ENCODE assay signal across 22 cellular contexts in genomic region chr12:57586832-57587429, GRCh38. TPM values are rescaled to one million over a fixed set of nuclear protein-coding genes. Genes with fewer than 3 reads are reported as not detected.
DNase-seq lines count a peak whose midpoint lies in the region; ATAC-seq, FAIRE-seq and TF ChIP-seq lines count a peak whose summit lies in the region.
"Had no signal": no experiment of that assay in that cellular context is flagged by ENCODE, and none has a peak within 500 bp of the region (broad histone marks: within the 10 kb centered on the region; RNA-seq: fewer than 3 reads in every experiment).

No MANE protein-coding gene starts in this region.

- H3K79me2 ChIP-seq in HepG2 (ENCODE audit: insufficient read depth, low read length) = peaks cover 5% of the 10 kb centered on the region

- TF ChIP-seq EP300 in HepG2 (IDR thresholded peaks at IDR 0.05; ENCODE audit: low read depth in 2 of 2, low read length in 2 of 2) (no peak), HepG2 (CRISPR knock-in tag; IDR thresholded peaks at IDR 0.05; ENCODE audit: borderline replicate concordance) (no peak)

- no peak overlapping the region for H3K4me2 ChIP-seq in HepG2 (ENCODE audit: low read depth, low read length)
- H3K4me2 ChIP-seq: BLaER1 had no signal

- 59% methylated on average over 3 of the region's 3 CpGs for WGBS in liver
- 93% methylated on average over 3 of the region's 3 CpGs for WGBS in HepG2 (ENCODE audit: low lambda C conversion rate)

- in situ Hi-C loops in HepG2 (cut with HindIII; ENCODE audit: extremely low pct_ligation_motif_present, low pct_unique_long_range_greater_than_20kb) = no loop called here

- no peak overlapping the region for H2AFZ ChIP-seq in HepG2 (ENCODE audit: low read length)
- H2AFZ ChIP-seq: GM23248 had no signal

- TF ChIP-seq CTCF in liver (IDR thresholded peaks at IDR 0.05; ENCODE audit: low read depth, low read length, missing input control) (no peak), HepG2 (CRISPR knock-in tag; IDR thresholded peaks at IDR 0.05) (no peak)

- no peak for FAIRE-seq in HepG2 (lab: Jason Lieb, UNC)
- FAIRE-seq: A204.1, G401.6, GM12892, H1 had no signal

- TF ChIP-seq RAD21 in liver (IDR thresholded peaks at IDR 0.05) (peak; percentile 15 to 44), HepG2 (CRISPR knock-in tag; IDR thresholded peaks at IDR 0.05) (no peak)

- CTCF ChIA-PET in HepG2 (lab: Yijun Ruan, JAX; ENCODE audit: low intra/inter-chr PET ratio, low total read pairs) = no interaction called here

- no peak for DNase-seq in HepG2 (ENCODE audit: low spot score)
- DNase-seq in left lobe of liver (ENCODE audit: low spot score) = no peak
- no peak for DNase-seq in T1000 (lab: John Stamatoyannopoulos, UW)
- DNase-seq: Caco-2; CD4-positive, CD25-positive, alpha-beta regulatory T cell; CD8-positive, alpha-beta T cell; DMS153; DND-41; GM23248; H7; HFFc6 had no signal

- POLR2A ChIA-PET in HepG2 (lab: Yijun Ruan, JAX) = no interaction called here

- TF ChIP-seq POLR2A in HepG2 (IDR thresholded peaks at IDR 0.05; ENCODE audit: insufficient read depth in 1 of 2, low read depth in 2 of 2, low read length in 2 of 2) = no peak

- ATAC-seq in HepG2 = no peak
- ATAC-seq in left lobe of liver = peak; percentile 63
- no peak for ATAC-seq in GM21447 (IDR thresholded peaks at IDR 0.05; ENCODE audit: unreplicated experiment)
- ATAC-seq: CD8-positive, alpha-beta T cell; HCT116 had no signal

- BruUV-seq in HepG2 (replicated peaks; lab: Mats Ljungman, UMichigan) = no TSS peak

- peaks cover 4 to 29% (median 18%) of the 10 kb centered on the region in 4 donors for H3K4me1 ChIP-seq in liver (ENCODE audit: control insufficient read depth in 4 of 4, insufficient read depth in 4 of 4, low read length in 3 of 4)
- H3K4me1 ChIP-seq in HepG2 (ENCODE audit: insufficient read depth, low read length) = peaks cover 16% of the 10 kb centered on the region

- H3K4me3 ChIP-seq in liver (ENCODE audit: low read depth in 1 of 3, low read length in 3 of 3) (no peak overlapping the region), HepG2 (replicated peaks in 1 of 3; ENCODE audit: insufficient read depth in 1 of 3, low read depth in 2 of 3, low read length in 3 of 3) (no peak overlapping the region)
- H3K4me3 ChIP-seq: BLaER1, GM23248 had no signal

- H3K36me3 ChIP-seq in liver (ENCODE audit: control insufficient read depth in 4 of 4, insufficient read depth in 3 of 4, low read depth in 1 of 4, low read length in 3 of 4) (no peaks in the 10 kb centered on the region), HepG2 (replicated peaks in 1 of 2; ENCODE audit: control insufficient read depth in 1 of 2, insufficient read depth in 2 of 2, low read length in 2 of 2) (peaks cover 3 to 15% of the 10 kb centered on the region in 2 experiments; a peak in 4 of 5 replicates)
- H3K36me3 ChIP-seq: BLaER1 had no signal

- H3K27ac ChIP-seq in liver (ENCODE audit: low read depth in 1 of 2, low read length in 2 of 2) = no peak overlapping the region
- H3K27ac ChIP-seq in HepG2 (ENCODE audit: extremely low read length, insufficient read depth, low read length) = no peak overlapping the region
- H3K27ac ChIP-seq: 22Rv1, BLaER1, C4-2B, GM23248 had no signal

- H3K9ac ChIP-seq in liver (ENCODE audit: low read depth in 1 of 2, low read length in 2 of 2) (no peak overlapping the region), HepG2 (ENCODE audit: insufficient read depth, low read depth, low read length) (no peak overlapping the region)
- H3K9ac ChIP-seq: BLaER1, GM23248 had no signal

- no peaks in the 10 kb centered on the region for H3K9me3 ChIP-seq in liver (ENCODE audit: control insufficient read depth in 4 of 4, low read length in 3 of 4)
- H3K9me3 ChIP-seq in HepG2 (ENCODE audit: low read length) = no peaks in the 10 kb centered on the region
- H3K9me3 ChIP-seq: BLaER1, Caco-2 had no signal

- intact Hi-C loops in HepG2 (cut with micrococcal nuclease; ENCODE audit: unreplicated experiment) = no loop called here

- H3K27me3 ChIP-seq in liver (ENCODE audit: control insufficient read depth in 4 of 4, insufficient read depth in 4 of 4, low read length in 3 of 4) (no peaks in the 10 kb centered on the region), HepG2 (ENCODE audit: control insufficient read depth in 1 of 2, insufficient read depth in 2 of 2, low read length in 2 of 2) (no peaks in the 10 kb centered on the region; a peak in 1 of 5 replicates)

- no peaks in the 10 kb centered on the region for H4K20me1 ChIP-seq in HepG2 (ENCODE audit: insufficient read depth, low read length)
- H4K20me1 ChIP-seq: BLaER1 had no signal

RNA-seq across cellular contexts. Expression of gene PIP4K2C, which starts 4.1 kb away (rescaled TPM):
- 10 to 100 TPM in 1 of 2 donors, 1 to 10 TPM in 1; 6.5 to 11.9 TPM for total RNA-seq in liver
- 10 to 100 TPM in 1 of 2 donors, 1 to 10 TPM in 1; 7.1 to 11.7 TPM for polyA plus RNA-seq in liver
- total RNA-seq in HepG2 (2016; rRNA removed; fragmentation: Illumina TruSeq; extraction: Trizol) = 23.6 and 26.4 TPM in 2 replicates
- total RNA-seq in HepG2 (2016; cell fraction: cytosol; rRNA removed; fragmentation: Illumina TruSeq; extraction: Trizol; ENCODE audit: low read depth) = 2.6 and 2.8 TPM in 2 replicates
- total RNA-seq in HepG2 (2016; cell fraction: insoluble cytoplasmic fraction; rRNA removed; fragmentation: Illumina TruSeq; extraction: Trizol) = 19.8 and 28.3 TPM in 2 replicates
- 9.9 and 10.2 TPM in 2 replicates for total RNA-seq in HepG2 (2016; cell fraction: membrane; rRNA removed; fragmentation: Illumina TruSeq; extraction: Trizol)
- total RNA-seq in HepG2 (2016; cell fraction: nucleus; rRNA removed; fragmentation: Illumina TruSeq; extraction: Trizol) = 23.9 TPM in 2 replicates
- 21.7 and 23.3 TPM in 2 replicates for polyA plus RNA-seq in HepG2 (2011; rRNA removed)
- polyA plus RNA-seq in HepG2 (2011; cell fraction: cytosol; rRNA removed) = 13.2 and 18.6 TPM in 2 replicates
- 26.0 and 28.4 TPM in 2 replicates for polyA plus RNA-seq in HepG2 (2011; cell fraction: nucleus; rRNA removed)
- polyA plus RNA-seq in HepG2 (2012) = 14.2 and 18.4 TPM in 2 replicates
- 2.2 and 2.3 TPM in 2 replicates for polyA plus RNA-seq in HepG2 (2016; cell fraction: cytosol; fragmentation: Illumina TruSeq; extraction: Trizol; ENCODE audit: low read depth)
- 16.8 and 23.7 TPM in 2 replicates for polyA plus RNA-seq in HepG2 (2016; cell fraction: insoluble cytoplasmic fraction; fragmentation: Illumina TruSeq; extraction: Trizol; ENCODE audit: low read depth)
- 6.3 and 6.4 TPM in 2 replicates for polyA plus RNA-seq in HepG2 (2016; cell fraction: membrane; fragmentation: Illumina TruSeq; extraction: Trizol; ENCODE audit: low read depth)
- 34.3 and 34.5 TPM in 2 replicates for polyA plus RNA-seq in HepG2 (2016; cell fraction: nucleus; fragmentation: Illumina TruSeq; extraction: Trizol; ENCODE audit: insufficient read depth, low read depth)
- 20.4 and 21.5 TPM in 2 replicates for polyA minus RNA-seq in HepG2 (2011; rRNA and poly(A)+ RNA removed; ENCODE audit: low replicate concordance)
- polyA minus RNA-seq in HepG2 (2011; cell fraction: cytosol; rRNA and poly(A)+ RNA removed) = 12.7 and 13.5 TPM in 2 replicates
- polyA minus RNA-seq in HepG2 (2011; cell fraction: nucleus; rRNA and poly(A)+ RNA removed) = 8.1 and 11.4 TPM in 2 replicates
- total RNA-seq in left lobe of liver = 11.8 TPM

RNA-seq across cellular contexts. Expression of gene DTX3, which starts 17.7 kb away (rescaled TPM):
- total RNA-seq in liver (1 to 10 TPM; 1.1 to 3.2 TPM), HepG2 (2016; rRNA removed; fragmentation: Illumina TruSeq; extraction: Trizol) (5.4 and 9.0 TPM in 2 replicates), left lobe of liver (2.2 TPM)
- polyA plus RNA-seq in liver (1 to 10 TPM; 1.1 to 1.7 TPM), HepG2 (2011; rRNA removed) (27.2 and 28.7 TPM in 2 replicates)
- 4.1 and 4.8 TPM in 2 replicates for total RNA-seq in HepG2 (2016; cell fraction: cytosol; rRNA removed; fragmentation: Illumina TruSeq; extraction: Trizol; ENCODE audit: low read depth)
- 4.3 and 9.2 TPM in 2 replicates for total RNA-seq in HepG2 (2016; cell fraction: insoluble cytoplasmic fraction; rRNA removed; fragmentation: Illumina TruSeq; extraction: Trizol)
- total RNA-seq in HepG2 (2016; cell fraction: membrane; rRNA removed; fragmentation: Illumina TruSeq; extraction: Trizol) = 8.4 and 9.4 TPM in 2 replicates
- 9.5 and 11.0 TPM in 2 replicates for total RNA-seq in HepG2 (2016; cell fraction: nucleus; rRNA removed; fragmentation: Illumina TruSeq; extraction: Trizol)
- 13.0 and 16.9 TPM in 2 replicates for polyA plus RNA-seq in HepG2 (2011; cell fraction: cytosol; rRNA removed)
- 170 and 204 TPM in 2 replicates for polyA plus RNA-seq in HepG2 (2011; cell fraction: nucleus; rRNA removed)
- polyA plus RNA-seq in HepG2 (2012) = 11.6 and 13.9 TPM in 2 replicates
- 4.0 and 4.6 TPM in 2 replicates for polyA plus RNA-seq in HepG2 (2016; cell fraction: cytosol; fragmentation: Illumina TruSeq; extraction: Trizol; ENCODE audit: low read depth)
- polyA plus RNA-seq in HepG2 (2016; cell fraction: insoluble cytoplasmic fraction; fragmentation: Illumina TruSeq; extraction: Trizol; ENCODE audit: low read depth) = 6.2 and 8.3 TPM in 2 replicates
- polyA plus RNA-seq in HepG2 (2016; cell fraction: membrane; fragmentation: Illumina TruSeq; extraction: Trizol; ENCODE audit: low read depth) = 9.6 and 10.1 TPM in 2 replicates
- 29.4 and 32.9 TPM in 2 replicates for polyA plus RNA-seq in HepG2 (2016; cell fraction: nucleus; fragmentation: Illumina TruSeq; extraction: Trizol; ENCODE audit: insufficient read depth, low read depth)
- 16.3 TPM in 1 of 2 replicates, not detected in the other for polyA minus RNA-seq in HepG2 (2011; rRNA and poly(A)+ RNA removed; ENCODE audit: low replicate concordance)
- 4.4 and 6.0 TPM in 2 replicates for polyA minus RNA-seq in HepG2 (2011; cell fraction: cytosol; rRNA and poly(A)+ RNA removed)
- polyA minus RNA-seq in HepG2 (2011; cell fraction: nucleus; rRNA and poly(A)+ RNA removed) = 14.5 and 15.1 TPM in 2 replicates

RNA-seq across cellular contexts. Expression of gene ARHGEF25, which starts 24.3 kb away (rescaled TPM):
- total RNA-seq in liver (1 to 10 TPM; 2.0 to 2.3 TPM), HepG2 (2016; rRNA removed; fragmentation: Illumina TruSeq; extraction: Trizol) (10.1 and 11.5 TPM in 2 replicates), left lobe of liver (1.5 TPM)
- polyA plus RNA-seq in liver (1 to 10 TPM in 1 of 2 donors, under 1 TPM in 1; 0.57 to 1.8 TPM), HepG2 (2011; rRNA removed) (12.5 and 15.3 TPM in 2 replicates)
- 8.4 and 8.9 TPM in 2 replicates for total RNA-seq in HepG2 (2016; cell fraction: cytosol; rRNA removed; fragmentation: Illumina TruSeq; extraction: Trizol; ENCODE audit: low read depth)
- 8.3 and 14.8 TPM in 2 replicates for total RNA-seq in HepG2 (2016; cell fraction: insoluble cytoplasmic fraction; rRNA removed; fragmentation: Illumina TruSeq; extraction: Trizol)
- 16.1 and 18.0 TPM in 2 replicates for total RNA-seq in HepG2 (2016; cell fraction: membrane; rRNA removed; fragmentation: Illumina TruSeq; extraction: Trizol)
- total RNA-seq in HepG2 (2016; cell fraction: nucleus; rRNA removed; fragmentation: Illumina TruSeq; extraction: Trizol) = 9.2 and 9.6 TPM in 2 replicates
- polyA plus RNA-seq in HepG2 (2011; cell fraction: cytosol; rRNA removed) = 8.5 and 8.9 TPM in 2 replicates
- 77.8 and 83.0 TPM in 2 replicates for polyA plus RNA-seq in HepG2 (2011; cell fraction: nucleus; rRNA removed)
- polyA plus RNA-seq in HepG2 (2012) = 15.4 and 15.7 TPM in 2 replicates
- polyA plus RNA-seq in HepG2 (2016; cell fraction: cytosol; fragmentation: Illumina TruSeq; extraction: Trizol; ENCODE audit: low read depth) = 6.4 and 8.2 TPM in 2 replicates
- polyA plus RNA-seq in HepG2 (2016; cell fraction: insoluble cytoplasmic fraction; fragmentation: Illumina TruSeq; extraction: Trizol; ENCODE audit: low read depth) = 8.6 and 9.4 TPM in 2 replicates
- polyA plus RNA-seq in HepG2 (2016; cell fraction: membrane; fragmentation: Illumina TruSeq; extraction: Trizol; ENCODE audit: low read depth) = 11.4 and 11.5 TPM in 2 replicates
- polyA plus RNA-seq in HepG2 (2016; cell fraction: nucleus; fragmentation: Illumina TruSeq; extraction: Trizol; ENCODE audit: insufficient read depth, low read depth) = 21.2 and 28.6 TPM in 2 replicates
- 6.2 TPM in 1 of 2 replicates, not detected in the other for polyA minus RNA-seq in HepG2 (2011; rRNA and poly(A)+ RNA removed; ENCODE audit: low replicate concordance)
- 2.9 and 3.3 TPM in 2 replicates for polyA minus RNA-seq in HepG2 (2011; cell fraction: cytosol; rRNA and poly(A)+ RNA removed)
- 11.8 and 12.6 TPM in 2 replicates for polyA minus RNA-seq in HepG2 (2011; cell fraction: nucleus; rRNA and poly(A)+ RNA removed)
- total RNA-seq: B cell had no signal
- polyA plus RNA-seq: CD4-positive, CD25-positive, alpha-beta regulatory T cell had no signal

RNA-seq across cellular contexts. Expression of gene KIF5A, which starts 37.1 kb away (rescaled TPM):
- under 1 TPM in 1 of 2 donors, not detected in 1; 0.42 TPM for total RNA-seq in liver
- under 1 TPM in 1 of 2 donors, not detected in 1; 0.01 TPM for polyA plus RNA-seq in liver
- 1.1 and 1.6 TPM in 2 replicates for total RNA-seq in HepG2 (2016; rRNA removed; fragmentation: Illumina TruSeq; extraction: Trizol)
- total RNA-seq in HepG2 (2016; cell fraction: cytosol; rRNA removed; fragmentation: Illumina TruSeq; extraction: Trizol; ENCODE audit: low read depth) = 0.18 and 0.71 TPM in 2 replicates
- 0.91 and 1.5 TPM in 2 replicates for total RNA-seq in HepG2 (2016; cell fraction: insoluble cytoplasmic fraction; rRNA removed; fragmentation: Illumina TruSeq; extraction: Trizol)
- total RNA-seq in HepG2 (2016; cell fraction: membrane; rRNA removed; fragmentation: Illumina TruSeq; extraction: Trizol) = 0.37 and 0.41 TPM in 2 replicates
- total RNA-seq in HepG2 (2016; cell fraction: nucleus; rRNA removed; fragmentation: Illumina TruSeq; extraction: Trizol) = 3.2 and 3.6 TPM in 2 replicates
- polyA plus RNA-seq in HepG2 (2011; rRNA removed) = 10.3 and 11.9 TPM in 2 replicates
- 2.9 and 3.5 TPM in 2 replicates for polyA plus RNA-seq in HepG2 (2011; cell fraction: cytosol; rRNA removed)
- 35.5 and 41.8 TPM in 2 replicates for polyA plus RNA-seq in HepG2 (2011; cell fraction: nucleus; rRNA removed)
- 8.0 and 9.1 TPM in 2 replicates for polyA plus RNA-seq in HepG2 (2012)
- 0.12 and 0.15 TPM in 2 replicates for polyA plus RNA-seq in HepG2 (2016; cell fraction: cytosol; fragmentation: Illumina TruSeq; extraction: Trizol; ENCODE audit: low read depth)
- 0.97 and 1.1 TPM in 2 replicates for polyA plus RNA-seq in HepG2 (2016; cell fraction: insoluble cytoplasmic fraction; fragmentation: Illumina TruSeq; extraction: Trizol; ENCODE audit: low read depth)
- 0.27 and 0.29 TPM in 2 replicates for polyA plus RNA-seq in HepG2 (2016; cell fraction: membrane; fragmentation: Illumina TruSeq; extraction: Trizol; ENCODE audit: low read depth)
- polyA plus RNA-seq in HepG2 (2016; cell fraction: nucleus; fragmentation: Illumina TruSeq; extraction: Trizol; ENCODE audit: insufficient read depth, low read depth) = 7.8 and 8.7 TPM in 2 replicates
- polyA minus RNA-seq in HepG2 (2011; rRNA and poly(A)+ RNA removed; ENCODE audit: low replicate concordance) = 0.02 and 2.8 TPM in 2 replicates
- 1.9 and 3.0 TPM in 2 replicates for polyA minus RNA-seq in HepG2 (2011; cell fraction: cytosol; rRNA and poly(A)+ RNA removed)
- polyA minus RNA-seq in HepG2 (2011; cell fraction: nucleus; rRNA and poly(A)+ RNA removed) = 17.8 and 18.6 TPM in 2 replicates
- 0.05 TPM for total RNA-seq in left lobe of liver

RNA-seq across cellular contexts. Expression of gene DCTN2, which starts 39.9 kb away (rescaled TPM):
- total RNA-seq in liver (10 to 100 TPM; 28.5 to 33.2 TPM), HepG2 (2016; rRNA removed; fragmentation: Illumina TruSeq; extraction: Trizol) (72.0 and 75.5 TPM in 2 replicates), left lobe of liver (28.9 TPM)
- polyA plus RNA-seq in liver (10 to 100 TPM; 29.2 to 66.6 TPM), HepG2 (2011; rRNA removed) (77.4 and 85.7 TPM in 2 replicates)
- total RNA-seq in HepG2 (2016; cell fraction: cytosol; rRNA removed; fragmentation: Illumina TruSeq; extraction: Trizol; ENCODE audit: low read depth) = 16.3 and 20.3 TPM in 2 replicates
- total RNA-seq in HepG2 (2016; cell fraction: insoluble cytoplasmic fraction; rRNA removed; fragmentation: Illumina TruSeq; extraction: Trizol) = 63.9 and 76.9 TPM in 2 replicates
- 38.0 and 40.0 TPM in 2 replicates for total RNA-seq in HepG2 (2016; cell fraction: membrane; rRNA removed; fragmentation: Illumina TruSeq; extraction: Trizol)
- total RNA-seq in HepG2 (2016; cell fraction: nucleus; rRNA removed; fragmentation: Illumina TruSeq; extraction: Trizol) = 43.6 and 51.0 TPM in 2 replicates
- polyA plus RNA-seq in HepG2 (2011; cell fraction: cytosol; rRNA removed) = 82.2 and 86.7 TPM in 2 replicates
- 67.6 and 71.9 TPM in 2 replicates for polyA plus RNA-seq in HepG2 (2011; cell fraction: nucleus; rRNA removed)
- 70.0 and 93.9 TPM in 2 replicates for polyA plus RNA-seq in HepG2 (2012)
- polyA plus RNA-seq in HepG2 (2016; cell fraction: cytosol; fragmentation: Illumina TruSeq; extraction: Trizol; ENCODE audit: low read depth) = 26.7 and 27.0 TPM in 2 replicates
- polyA plus RNA-seq in HepG2 (2016; cell fraction: insoluble cytoplasmic fraction; fragmentation: Illumina TruSeq; extraction: Trizol; ENCODE audit: low read depth) = 106 and 134 TPM in 2 replicates
- 43.7 and 48.7 TPM in 2 replicates for polyA plus RNA-seq in HepG2 (2016; cell fraction: membrane; fragmentation: Illumina TruSeq; extraction: Trizol; ENCODE audit: low read depth)
- polyA plus RNA-seq in HepG2 (2016; cell fraction: nucleus; fragmentation: Illumina TruSeq; extraction: Trizol; ENCODE audit: insufficient read depth, low read depth) = 110 and 115 TPM in 2 replicates
- 76.1 and 154 TPM in 2 replicates for polyA minus RNA-seq in HepG2 (2011; rRNA and poly(A)+ RNA removed; ENCODE audit: low replicate concordance)
- 60.3 and 62.5 TPM in 2 replicates for polyA minus RNA-seq in HepG2 (2011; cell fraction: cytosol; rRNA and poly(A)+ RNA removed)
- polyA minus RNA-seq in HepG2 (2011; cell fraction: nucleus; rRNA and poly(A)+ RNA removed) = 49.6 and 54.1 TPM in 2 replicates
